8 cellular contexts compared by ENCODE assay signal in genomic region chr3:141454906-141455602, GRCh38. TPM values are rescaled to one million over a fixed set of nuclear protein-coding genes. Genes with fewer than 3 reads are reported as not detected.
A peak's percentile ranks its signal among the peaks of the same experiment; 100 is the strongest.
DNase-seq lines count a peak whose midpoint lies in the region; ATAC-seq and TF ChIP-seq lines count a peak whose summit lies in the region.

No MANE protein-coding gene starts in this region.

- H4K8ac ChIP-seq in H9 (replicated peaks; ENCODE audit: insufficient read length, low read depth, low read length), result peak overlapping the region; percentile 44

- 0 out of 2 replicates have a peak overlapping the region, but pooled peaks have one; percentile 25 for H3K14ac ChIP-seq in H9 (ENCODE audit: insufficient read depth, low read length)

- H3K23me2 ChIP-seq in H9 (ENCODE audit: insufficient read length, low read depth, low read length, poor library complexity, severe bottlenecking), result no peaks in the 10 kb centered on the region

- H3K27ac ChIP-seq in H9 (ENCODE audit: insufficient read length, low read depth, low read length), result no peak overlapping the region
- H3K27ac ChIP-seq in lung (ENCODE audit: low read depth in 1 of 2, low read length in 1 of 2), result peak overlapping the region in 1 of 2 donors; percentile 37
- H3K27ac ChIP-seq in uterus, result no peak overlapping the region

- H3K9me3 ChIP-seq in H9 (ENCODE audit: control insufficient read depth, low read depth, low read length) (no peaks in the 10 kb centered on the region), lung (ENCODE audit: control insufficient read depth in 2 of 2, insufficient read depth in 1 of 2, low read length in 1 of 2) (no peaks in the 10 kb centered on the region), uterus (no peaks in the 10 kb centered on the region)

- no peak overlapping the region for H2BK5ac ChIP-seq in H9 (ENCODE audit: insufficient read length, low read length)

- POLR2A ChIA-PET in activated CD4-positive, alpha-beta T cell treated with anti-CD3 and anti-CD28 coated beads for 36 hours (lab: Charles Lee), result interaction anchor here (1.3 kb wide), 1 partner anchor 143 kb away, joined by 4 read pairs; no protein-coding TSS in a partner anchor

- H3K9ac ChIP-seq in H9 (ENCODE audit: extremely low read depth, insufficient read length, low read length), result no peak overlapping the region

- WGBS in H9 (ENCODE audit: extremely low coverage, insufficient read length, low lambda C conversion rate), result no CpG with 5 or more reads among the region's 20 CpGs
- 59 to 69% methylated on average over 20 of the region's 20 CpGs for WGBS in lung, 2 donors

- intact Hi-C loops in activated CD4-positive, alpha-beta T cell treated with anti-CD3 and anti-CD28 coated beads for 36 hours (cut with DNase I, micrococcal nuclease), result loop anchor here (1.0 to 5.0 kb wide), 3 partner anchors 85 to 223 kb away; partner anchors contain the start of gene PXYLP1 (in 1 of the 2)
- intact Hi-C loops in uterus (cut with DNase I; ENCODE audit: low total_unique reads), result loop anchor here (5.0 kb wide), 2 partner anchors 93 to 143 kb away; no protein-coding TSS in a partner anchor

- H3K27me3 ChIP-seq in H9 (ENCODE audit: insufficient read depth, low read length) (no peaks in the 10 kb centered on the region), lung (ENCODE audit: control insufficient read depth, insufficient read depth) (no peaks in the 10 kb centered on the region), uterus (no peaks in the 10 kb centered on the region)

- no peaks in the 10 kb centered on the region for H3K27me3 Mint-ChIP-seq in activated CD4-positive, alpha-beta T cell treated with anti-CD3 and anti-CD28 coated beads for 36 hours
- peaks cover 2% of the 10 kb centered on the region for H3K27me3 Mint-ChIP-seq in H9 (ENCODE audit: low read depth)

- H3T11ph ChIP-seq in H9 (ENCODE audit: low read length), result no peak overlapping the region

- peak overlapping the region; percentile 54 for H3K18ac ChIP-seq in H9 (ENCODE audit: insufficient read length, low read depth, low read length)

- H3K4ac ChIP-seq in H9 (ENCODE audit: low read depth, low read length), result no peak overlapping the region

- no peak overlapping the region for H3K4me2 ChIP-seq in H9 (ENCODE audit: insufficient read depth, insufficient read length, low read length)

- H3K27ac Mint-ChIP-seq in activated CD4-positive, alpha-beta T cell treated with anti-CD3 and anti-CD28 coated beads for 36 hours, result peak overlapping the region; percentile 14
- H3K27ac Mint-ChIP-seq in H9, result peak overlapping the region in 1 of 3 experiments; percentile 79; a peak in 1 of 7 replicates

- peak overlapping the region; percentile 25 for H4K91ac ChIP-seq in H9 (ENCODE audit: insufficient read length, low read depth, low read length)

- peak; percentile 54 for DNase-seq in activated CD4-positive, alpha-beta T cell treated with anti-CD3 and anti-CD28 coated beads for 36 hours
- DNase-seq in activated CD4-positive, alpha-beta T cell treated with anti-CD3 and anti-CD28 coated beads, Interleukin-2, amount 50 U/mL, for 4 hours, result no peak
- DNase-seq in H9, result peak; percentile 48
- peak; percentile 52 for DNase-seq in NCI-H1436 treated with DMSO at 0.1 percent for 48 hours (lab: John Stamatoyannopoulos, UW)
- peak; percentile 70 for DNase-seq in SKM-1 treated with dmso at 0.1 percent for 144 hours (lab: John Stamatoyannopoulos, UW; ENCODE audit: unreplicated experiment)
- peak; percentile 57 to 83 for DNase-seq in dermis microvascular lymphatic vessel endothelial cell (ENCODE audit: low read depth in 2 of 2)
- no peak for DNase-seq in lung (ENCODE audit: low spot score)
- no peak for DNase-seq in uterus

- H3K36me3 ChIP-seq in lung (ENCODE audit: control insufficient read depth in 2 of 2, insufficient read depth in 2 of 2, low read length in 2 of 2) (no peaks in the 10 kb centered on the region), uterus (no peaks in the 10 kb centered on the region)

- no peak for TF ChIP-seq POLR2A in uterus (IDR thresholded peaks at IDR 0.05)

- no peak overlapping the region for H2BK12ac ChIP-seq in H9 (ENCODE audit: insufficient read length, low read depth, low read length)

- ATAC-seq in activated CD4-positive, alpha-beta T cell treated with anti-CD3 and anti-CD28 coated beads for 36 hours, result peak; percentile 90
- peak; percentile 84 for ATAC-seq in lung (ENCODE audit: insufficient read depth, low FRiP score)

- H3K4me1 Mint-ChIP-seq in activated CD4-positive, alpha-beta T cell treated with anti-CD3 and anti-CD28 coated beads for 36 hours, result peaks cover 11% of the 10 kb centered on the region
- peaks cover 8 to 9% of the 10 kb centered on the region in 2 experiments for H3K4me1 Mint-ChIP-seq in H9

- H2AK5ac ChIP-seq in H9 (ENCODE audit: insufficient read length, low read length), result no peak overlapping the region

- no peak overlapping the region for H3K56ac ChIP-seq in H9 (ENCODE audit: insufficient read length, low read depth, low read length)

- H2BK15ac ChIP-seq in H9 (ENCODE audit: low read depth, low read length), result no peak overlapping the region

- H4K20me1 ChIP-seq in H9 (ENCODE audit: control insufficient read depth, insufficient read depth, insufficient read length), result no peaks in the 10 kb centered on the region

- no peaks in the 10 kb centered on the region for H3K79me2 ChIP-seq in H9 (ENCODE audit: insufficient read depth, low read length)

- no peaks in the 10 kb centered on the region for H3K79me1 ChIP-seq in H9 (ENCODE audit: insufficient read depth, low read depth, low read length, poor library complexity, severe bottlenecking)

- TF ChIP-seq CTCF in H9 (conservative IDR thresholded peaks at IDR 0.05) (peak; percentile 74), lung (IDR thresholded peaks at IDR 0.05; ENCODE audit: control extremely low read depth, extremely low read depth) (peak; percentile 66), uterus (IDR thresholded peaks at IDR 0.05) (peak; percentile 50 to 72 (median 70))

- H2BK120ac ChIP-seq in H9 (ENCODE audit: low read depth, low read length, poor library complexity, severe bottlenecking), result no peak overlapping the region

- no peak overlapping the region for H3K4me3 Mint-ChIP-seq in activated CD4-positive, alpha-beta T cell treated with anti-CD3 and anti-CD28 coated beads for 36 hours
- no peak overlapping the region; a peak in 1 of 5 replicates for H3K4me3 Mint-ChIP-seq in H9

- H4K5ac ChIP-seq in H9 (ENCODE audit: insufficient read length, low read depth, low read length), result peak overlapping the region; percentile 17

- H3K4me1 ChIP-seq in H9 (ENCODE audit: insufficient read depth, low read length) (no peaks in the 10 kb centered on the region; the same call in 1 of the 2 replicates), lung (ENCODE audit: control insufficient read depth in 2 of 2, insufficient read depth in 2 of 2, low read length in 2 of 2) (peaks cover 0 to 4% of the 10 kb centered on the region in 2 donors), uterus (no peaks in the 10 kb centered on the region)

- peak overlapping the region; percentile 80 for H2AFZ ChIP-seq in H9 (ENCODE audit: low read length)

- no peak overlapping the region for H2BK20ac ChIP-seq in H9 (ENCODE audit: low read depth, low read length, poor library complexity, severe bottlenecking)

- CTCF ChIA-PET in activated CD4-positive, alpha-beta T cell treated with anti-CD3 and anti-CD28 coated beads for 36 hours (lab: Charles Lee), result interaction anchor here (0.5 to 11.8 kb wide), 45 partner anchors 9 to 486 kb away, joined by 3 to 354 read pairs (median 4); partner anchors contain the start of genes PXYLP1 and ZBTB38

- H3K36me3 Mint-ChIP-seq in activated CD4-positive, alpha-beta T cell treated with anti-CD3 and anti-CD28 coated beads for 36 hours (ENCODE audit: low read depth), result no peaks in the 10 kb centered on the region
- H3K36me3 Mint-ChIP-seq in H9 (ENCODE audit: insufficient read depth in 1 of 3, low read depth in 3 of 3), result no peaks in the 10 kb centered on the region

- no peaks in the 10 kb centered on the region for H3K9me3 Mint-ChIP-seq in activated CD4-positive, alpha-beta T cell treated with anti-CD3 and anti-CD28 coated beads for 36 hours (ENCODE audit: low read depth)
- no peaks in the 10 kb centered on the region for H3K9me3 Mint-ChIP-seq in H9

- H3K23ac ChIP-seq in H9 (ENCODE audit: insufficient read length, low read depth, low read length), result no peak overlapping the region

- H3K4me3 ChIP-seq in lung (no peak overlapping the region), uterus (no peak overlapping the region)

RNA-seq across cellular contexts. Expression of gene RASA2, which starts 31.8 kb away (rescaled TPM):
- 10 to 100 TPM; 30.8 to 32.0 TPM for total RNA-seq in activated CD4-positive, alpha-beta T cell treated with anti-CD3 and anti-CD28 coated beads for 36 hours
- total RNA-seq in H9 (2021) (21.5 and 24.4 TPM in 2 replicates), dermis microvascular lymphatic vessel endothelial cell (5.3 and 7.0 TPM in 2 replicates), lung (10 to 100 TPM; 18.3 to 27.4 TPM), uterus (10 to 100 TPM; 11.3 to 49.4 (median 38.7) TPM)
- polyA plus RNA-seq in lung, result 1 to 10 TPM; 6.8 to 7.5 TPM

Comparison
In these comparisons a context has a peak if more than half of its experiments do, and no peak if none do; other contexts are left out.
1. DNase-seq: peak in activated CD4-positive, alpha-beta T cell treated with anti-CD3 and anti-CD28 coated beads for 36 hours (single experiment), H9 (single experiment), NCI-H1436 treated with DMSO at 0.1 percent for 48 hours (single experiment), SKM-1 treated with dmso at 0.1 percent for 144 hours (single experiment) and dermis microvascular lymphatic vessel endothelial cell (2 of 2); none in activated CD4-positive, alpha-beta T cell treated with anti-CD3 and anti-CD28 coated beads, Interleukin-2, amount 50 U/mL, for 4 hours (0 of 2), lung (single experiment) and uterus (0 of 2).
2. Peak in every context shown above with its lines, with median percentiles within 50 percentile points of each other: CTCF ChIP-seq.